Comparison of ENCODE assay signal across 8 cellular contexts in genomic region chr5:42811591-42812392, GRCh38. TPM values are rescaled to one million over a fixed set of nuclear protein-coding genes. Genes with fewer than 3 reads are reported as not detected.
DNase-seq lines count a peak whose midpoint lies in the region; ATAC-seq, FAIRE-seq and TF ChIP-seq lines count a peak whose summit lies in the region.

TSS of gene SELENOP (minus strand) at chr5:42811892. CDS start at chr5:42808353, 3,539 bp downstream.

- H3K9me2 ChIP-seq in GM23248 (ENCODE audit: insufficient read depth), result no peaks in the 10 kb centered on the region

- H3K4me1 ChIP-seq in GM23248 (ENCODE audit: insufficient read depth) (peaks cover 12% of the 10 kb centered on the region; the same call in 1 of the 2 replicates), HAP-1 (no peaks in the 10 kb centered on the region)

- H3K27me3 ChIP-seq in GM23248 (replicated peaks; ENCODE audit: insufficient read depth) (no peaks in the 10 kb centered on the region), HAP-1 (ENCODE audit: low read depth) (no peaks in the 10 kb centered on the region)

- no peak within 1 kb of the TSS for H3K4me3 Mint-ChIP-seq in natural killer cell

- H3K4me3 ChIP-seq in GM23248 (no peak within 1 kb of the TSS), SK-N-MC (peak within 1 kb of the TSS; percentile 94), HAP-1 (no peak within 1 kb of the TSS)

- H3K9ac ChIP-seq in GM23248 (no peak within 1 kb of the TSS), SK-N-MC (ENCODE audit: insufficient read length) (peak within 1 kb of the TSS; percentile 92)

- peak within 1 kb of the TSS; percentile 59; the same call in 1 of the 2 replicates for H2AFZ ChIP-seq in GM23248

- TF ChIP-seq CTCF in natural killer cell (IDR thresholded peaks at IDR 0.05), result no peak

- 28 to 34% methylated on average over 6 of the region's 6 CpGs for WGBS in GM23248 (ENCODE audit: low coverage in 1 of 2, low lambda C conversion rate in 2 of 2, missing lambda C conversion rate in 2 of 2), 2 experiments

- H3K9me3 ChIP-seq in GM23248 (ENCODE audit: low read depth) (no peaks in the 10 kb centered on the region), SK-N-MC (ENCODE audit: low read depth, low read length) (no peaks in the 10 kb centered on the region), HAP-1 (no peaks in the 10 kb centered on the region)

- intact Hi-C loops in natural killer cell (cut with micrococcal nuclease), result no loop called here

- no peaks in the 10 kb centered on the region for H3K36me3 ChIP-seq in GM23248 (ENCODE audit: low read depth)
- peaks cover 16% of the 10 kb centered on the region for H3K36me3 ChIP-seq in SK-N-MC (ENCODE audit: insufficient read depth, low read length)
- H3K36me3 ChIP-seq in HAP-1 (replicated peaks), result no peaks in the 10 kb centered on the region

- ATAC-seq in GM21717 (IDR thresholded peaks at IDR 0.05; ENCODE audit: unreplicated experiment) (no peak), natural killer cell (no peak)

- DNase-seq in GM23248, result peak; percentile 19
- peak; percentile 90 for DNase-seq in SK-N-MC (ENCODE audit: low read depth, low spot score)
- DNase-seq in frontal cortex (ENCODE audit: low spot score in 2 of 2), result peak; percentile 16 to 26
- DNase-seq in nucleus accumbens (lab: John Stamatoyannopoulos, UW), result peak in 44 of 56 donors; percentile 12 to 81 (median 48)
- DNase-seq in HAP-1 (ENCODE audit: low spot score in 2 of 2), result no peak
- no peak for DNase-seq in GM03348 (ENCODE audit: low spot score)
- no peak for DNase-seq in natural killer cell

- no peaks in the 10 kb centered on the region for H3K4me1 Mint-ChIP-seq in natural killer cell

- in situ Hi-C loops in GM23248 (cut with MboI) (no loop called here), HAP-1 (cut with MboI; ENCODE audit: low sequenced_read_pairs) (no loop called here)

- no peak for FAIRE-seq in frontal cortex (lab: Jason Lieb, UNC)

- no peaks in the 10 kb centered on the region for H3K36me3 Mint-ChIP-seq in natural killer cell

- no peak within 1 kb of the TSS for H3K27ac Mint-ChIP-seq in natural killer cell

- no peaks in the 10 kb centered on the region for H3F3A ChIP-seq in GM23248 (ENCODE audit: insufficient read depth)

- no peaks in the 10 kb centered on the region for H3K9me3 Mint-ChIP-seq in natural killer cell

- H3K4me2 ChIP-seq in GM23248 (ENCODE audit: unreplicated experiment), result peak within 1 kb of the TSS; percentile 29

- H3K27ac ChIP-seq in GM23248 (no peak within 1 kb of the TSS), SK-N-MC (peak within 1 kb of the TSS; percentile 97)

- H3K79me2 ChIP-seq in GM23248 (ENCODE audit: insufficient read depth), result no peaks in the 10 kb centered on the region

- H4K20me1 ChIP-seq in GM23248 (ENCODE audit: insufficient read depth), result no peaks in the 10 kb centered on the region

- no peaks in the 10 kb centered on the region for H3K27me3 Mint-ChIP-seq in natural killer cell (ENCODE audit: low read depth in 2 of 2)

RNA-seq across cellular contexts. Expression of gene SELENOP, which starts in this region (rescaled TPM):
- total RNA-seq in GM23248 (2014; rRNA removed; shearing (Covaris generic)), result 1.4 and 1.5 TPM in 2 replicates
- 1.2 and 1.5 TPM in 2 replicates for polyA plus RNA-seq in GM23248 (2016; fragmentation: Nextera tagmentation; extraction: Ambion mirVana)
- total RNA-seq in frontal cortex (41.2 TPM), natural killer cell (1 to 10 TPM in 2 of 3 donors, under 1 TPM in 1; 0.75 to 1.8 (median 1.1) TPM)

Comparison
In these comparisons a context has a peak if more than half of its experiments do, and no peak if none do; other contexts are left out.
1. RNA of gene SELENOP (total RNA-seq): 41.2 TPM in frontal cortex (single experiment); 1.4 to 1.5 TPM in GM23248 and 0.75 to 1.8 TPM in natural killer cell; every median in the first group is over 10 times any median in the second.
2. DNase-seq: peak in GM23248 (single experiment), SK-N-MC (single experiment), frontal cortex (2 of 2) and nucleus accumbens (44 of 56); none in HAP-1 (0 of 2), GM03348 (single experiment) and natural killer cell (single experiment).